24 cellular contexts compared by ENCODE assay signal in the genomic region with DNA sequence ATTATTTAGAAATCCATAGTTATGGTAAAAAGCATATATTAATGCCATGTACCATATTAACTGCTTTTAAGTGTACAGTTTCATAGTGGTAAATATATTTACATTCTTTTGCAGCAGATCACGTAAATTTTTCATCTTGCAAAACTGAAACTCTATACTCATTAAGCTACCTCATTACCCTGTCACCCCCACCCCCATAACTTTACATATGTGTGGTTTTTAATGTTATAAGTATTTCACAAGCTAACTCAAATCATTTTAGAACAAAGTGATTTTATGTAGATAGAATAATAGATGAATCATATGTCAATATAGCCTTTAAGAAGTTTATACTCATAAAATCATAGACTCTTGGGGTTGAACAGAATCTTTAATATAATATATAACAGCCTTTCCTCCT. TPM values are rescaled to one million over a fixed set of nuclear protein-coding genes. Genes with fewer than 3 reads are reported as not detected.
"Had no signal": no experiment of that assay in that cellular context is flagged by ENCODE, and none has a peak within 500 bp of the region (broad histone marks: within the 10 kb centered on the region; RNA-seq: fewer than 3 reads in every experiment).

No MANE protein-coding gene starts in this region.

- H3K4me1 ChIP-seq: Peyer's patch had no signal

- DNase-seq: Kasumi-1, MM.1S, NCI-H1092 treated with DMSO at 0.1 percent for 48 hours, NCI-H1436, NCI-H187, NCI-H2029, NCI-H2081 treated with DMSO at 0.1 percent for 48 hours, NCI-H2171, NCI-H226, NCI-H446, NCI-H510A, NCI-H524 treated with DMSO at 0.1 percent for 48 hours, NCI-H69, NCI-H774, PC-9, Peyer's patch, SHP77 treated with DMSO at 0.1 percent for 48 hours, SJCRH30 had no signal

- H3K36me3 Mint-ChIP-seq: IgD-negative memory B cell had no signal

- H3K36me3 ChIP-seq: Peyer's patch, SJCRH30 had no signal

- H3K4me2 ChIP-seq: KMS-11, PC-9 had no signal

- H2AFZ ChIP-seq: PC-9 had no signal

- H3K9ac ChIP-seq: KMS-11 had no signal

- H3K9me3 Mint-ChIP-seq: IgD-negative memory B cell had no signal

- H3K27ac ChIP-seq: KMS-11, PC-9, Peyer's patch, SJCRH30 had no signal

- H3K4me3 ChIP-seq: K562, PC-9, Peyer's patch, SJCRH30 had no signal

- H3K4me3 Mint-ChIP-seq: IgD-negative memory B cell had no signal

- H3K27ac Mint-ChIP-seq: IgD-negative memory B cell had no signal

- ATAC-seq: K562, Right ventricle myocardium inferior, SK-N-SH treated with all-trans-retinoic acid at 6 μM for 48 hours had no signal

- H3K27me3 ChIP-seq: Peyer's patch, SJCRH30 had no signal

- H3K27me3 Mint-ChIP-seq: IgD-negative memory B cell had no signal

- H3K9me3 ChIP-seq: Peyer's patch, SJCRH30 had no signal

- FAIRE-seq: K562 had no signal

RNA-seq across cellular contexts. Expression of a gene that starts 7.1 kb away (rescaled TPM):
- total RNA-seq: M059J, Right ventricle myocardium inferior had no signal
